In the genomic region with DNA sequence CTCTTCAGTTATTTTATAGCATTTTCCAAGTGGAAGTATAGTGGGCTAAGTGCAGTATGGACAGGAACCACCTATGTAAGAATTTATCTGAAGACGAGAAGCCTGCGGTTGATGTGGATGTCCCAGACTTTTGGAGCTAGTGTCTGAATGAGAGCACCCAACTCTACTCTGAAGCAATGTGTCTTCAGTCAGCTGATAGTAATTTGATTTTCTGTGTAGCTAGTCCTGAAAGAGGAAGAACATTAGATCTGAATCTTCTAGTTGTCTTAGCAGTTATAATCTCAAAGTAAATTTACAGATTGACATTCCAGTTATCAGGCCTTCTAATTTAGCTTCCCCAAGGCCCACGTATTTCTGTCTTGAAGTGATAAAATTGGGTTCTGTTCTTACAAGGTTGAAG, we compare ENCODE assay signal across 10 cellular contexts. TPM values are rescaled to one million over a fixed set of nuclear protein-coding genes. Genes with fewer than 3 reads are reported as not detected.
A peak's percentile ranks its signal among the peaks of the same experiment; 100 is the strongest.
DNase-seq lines count a peak whose midpoint lies in the region; ATAC-seq and TF ChIP-seq lines count a peak whose summit lies in the region.
"Had no signal": no experiment of that assay in that cellular context is flagged by ENCODE, and none has a peak within 500 bp of the region (broad histone marks: within the 10 kb centered on the region; RNA-seq: fewer than 3 reads in every experiment).

No MANE protein-coding gene starts in this region.

- peaks cover 19% of the 10 kb centered on the region for H3K4me1 Mint-ChIP-seq in activated CD4-positive, alpha-beta T cell treated with anti-CD3 and anti-CD28 coated beads, Interleukin-2, amount 10 ng/mL, durations not matched to agents 24 days and 14 days
- peaks cover 18% of the 10 kb centered on the region for H3K4me1 Mint-ChIP-seq in activated CD8-positive, alpha-beta T cell treated with anti-CD3 and anti-CD28 coated beads for 36 hours (ENCODE audit: low read depth)

- POLR2A ChIA-PET in activated CD8-positive, alpha-beta T cell treated with anti-CD3 and anti-CD28 coated beads for 36 hours (lab: Charles Lee), result interaction anchor here (1.0 to 1.1 kb wide), 2 partner anchors 9 to 100 kb away, joined by 4 read pairs; no protein-coding TSS in a partner anchor

- H3K9ac ChIP-seq in iPS-18a (ENCODE audit: low read length) (no peak overlapping the region), stomach smooth muscle (ENCODE audit: low read length in 2 of 2) (no peak overlapping the region)

- intact Hi-C loops in activated CD4-positive, alpha-beta T cell treated with anti-CD3 and anti-CD28 coated beads, Interleukin-2, amount 10 ng/mL, durations not matched to agents 24 days and 14 days (cut with micrococcal nuclease), result loop anchor here (5.0 to 10.0 kb wide), 4 partner anchors 287 to 1535 kb away; partner anchors contain the start of genes ACKR2, EXOSC7, HIGD1A and TMEM42
- intact Hi-C loops in activated CD8-positive, alpha-beta T cell treated with anti-CD3 and anti-CD28 coated beads for 36 hours (cut with micrococcal nuclease), result no loop called here

- CTCF ChIA-PET in activated CD8-positive, alpha-beta T cell treated with anti-CD3 and anti-CD28 coated beads for 36 hours (lab: Charles Lee), result interaction anchor here (0.9 to 1.3 kb wide), 3 partner anchors 16 to 100 kb away, joined by 3 to 4 read pairs (median 3); no protein-coding TSS in a partner anchor

- H3K4me3 Mint-ChIP-seq in activated CD4-positive, alpha-beta T cell treated with anti-CD3 and anti-CD28 coated beads, Interleukin-2, amount 10 ng/mL, durations not matched to agents 24 days and 14 days, result peak overlapping the region; percentile 100
- peak overlapping the region; percentile 99 for H3K4me3 Mint-ChIP-seq in activated CD8-positive, alpha-beta T cell treated with anti-CD3 and anti-CD28 coated beads for 36 hours

- no peaks in the 10 kb centered on the region for H3K9me3 ChIP-seq in iPS-18a (ENCODE audit: control insufficient read depth, low read depth, low read length)
- H3K9me3 ChIP-seq in stomach smooth muscle (ENCODE audit: control insufficient read depth in 2 of 2, low read length in 2 of 2), result no peaks in the 10 kb centered on the region

- H3K36me3 ChIP-seq in iPS-18a (ENCODE audit: control insufficient read depth, low read depth, low read length), result no peaks in the 10 kb centered on the region
- no peaks in the 10 kb centered on the region for H3K36me3 ChIP-seq in stomach smooth muscle (ENCODE audit: control insufficient read depth in 2 of 2, insufficient read depth in 2 of 2, low read length in 2 of 2)

- DNase-seq in activated CD4-positive, alpha-beta T cell treated with anti-CD3 and anti-CD28 coated beads, Interleukin-2, amount 10 ng/mL, durations not matched to agents 24 days and 14 days, result no peak
- DNase-seq in activated CD4-positive, alpha-beta T cell treated with anti-CD3 and anti-CD28 coated beads, Interleukin-2, amount 50 U/mL, for 1 hour, result no peak
- DNase-seq in activated CD8-positive, alpha-beta T cell treated with anti-CD3 and anti-CD28 coated beads for 36 hours, result no peak
- DNase-seq in NCI-H748 treated with DMSO at 0.1 percent for 48 hours (lab: John Stamatoyannopoulos, UW), result no peak
- DNase-seq: NCI-H69; stimulated activated CD4-positive, alpha-beta T cell treated with anti-CD3 and anti-CD28 coated beads, Interleukin-4, amount 100 ng/mL, for 1 hour had no signal

- no peaks in the 10 kb centered on the region for H3K27me3 Mint-ChIP-seq in activated CD4-positive, alpha-beta T cell treated with anti-CD3 and anti-CD28 coated beads, Interleukin-2, amount 10 ng/mL, durations not matched to agents 24 days and 14 days
- no peaks in the 10 kb centered on the region for H3K27me3 Mint-ChIP-seq in activated CD8-positive, alpha-beta T cell treated with anti-CD3 and anti-CD28 coated beads for 36 hours

- no peak for TF ChIP-seq CTCF in activated CD8-positive, alpha-beta T cell treated with anti-CD3 and anti-CD28 coated beads for 36 hours (IDR thresholded peaks at IDR 0.05)

- H3K27me3 ChIP-seq in iPS-18a (ENCODE audit: control insufficient read depth, insufficient read depth, low read length) (no peaks in the 10 kb centered on the region), stomach smooth muscle (ENCODE audit: control insufficient read depth in 1 of 2, insufficient read depth in 2 of 2, low read length in 2 of 2) (no peaks in the 10 kb centered on the region)

- H3K27ac ChIP-seq in iPS-18a (ENCODE audit: low read length), result no peak overlapping the region
- H3K27ac ChIP-seq in stomach smooth muscle (ENCODE audit: low read length), result peak overlapping the region; percentile 7

- H3K9me3 Mint-ChIP-seq in activated CD4-positive, alpha-beta T cell treated with anti-CD3 and anti-CD28 coated beads, Interleukin-2, amount 10 ng/mL, durations not matched to agents 24 days and 14 days, result no peaks in the 10 kb centered on the region
- no peaks in the 10 kb centered on the region for H3K9me3 Mint-ChIP-seq in activated CD8-positive, alpha-beta T cell treated with anti-CD3 and anti-CD28 coated beads for 36 hours

- no peak for ATAC-seq in activated CD8-positive, alpha-beta T cell treated with anti-CD3 and anti-CD28 coated beads for 36 hours
- ATAC-seq in HG03045 (IDR thresholded peaks at IDR 0.05; ENCODE audit: unreplicated experiment), result no peak
- no peak for ATAC-seq in HG03521 (IDR thresholded peaks at IDR 0.05; ENCODE audit: unreplicated experiment)

- H3K4me1 ChIP-seq in iPS-18a (ENCODE audit: control insufficient read depth, low read depth, low read length) (peaks cover 20% of the 10 kb centered on the region), stomach smooth muscle (ENCODE audit: control insufficient read depth, insufficient read depth, low read length) (peaks cover 17% of the 10 kb centered on the region)

- H3K27ac Mint-ChIP-seq in activated CD4-positive, alpha-beta T cell treated with anti-CD3 and anti-CD28 coated beads, Interleukin-2, amount 10 ng/mL, durations not matched to agents 24 days and 14 days, result no peak overlapping the region
- peak overlapping the region; percentile 36 for H3K27ac Mint-ChIP-seq in activated CD8-positive, alpha-beta T cell treated with anti-CD3 and anti-CD28 coated beads for 36 hours

- peaks cover 6% of the 10 kb centered on the region for H3K36me3 Mint-ChIP-seq in activated CD4-positive, alpha-beta T cell treated with anti-CD3 and anti-CD28 coated beads, Interleukin-2, amount 10 ng/mL, durations not matched to agents 24 days and 14 days (ENCODE audit: low read depth)
- peaks cover 5% of the 10 kb centered on the region for H3K36me3 Mint-ChIP-seq in activated CD8-positive, alpha-beta T cell treated with anti-CD3 and anti-CD28 coated beads for 36 hours (ENCODE audit: low read depth)

- H3K4me3 ChIP-seq in iPS-18a (ENCODE audit: low read length), result peak overlapping the region; percentile 89
- peak overlapping the region; percentile 75 to 96 for H3K4me3 ChIP-seq in stomach smooth muscle (ENCODE audit: low read length in 2 of 2)

RNA-seq across cellular contexts. Expression of gene TCAIM, which starts 1.4 kb away (rescaled TPM):
- 14.3 and 14.6 TPM in 2 replicates for total RNA-seq in activated CD4-positive, alpha-beta T cell treated with anti-CD3 and anti-CD28 coated beads, Interleukin-2, amount 10 ng/mL, durations not matched to agents 24 days and 14 days
- total RNA-seq in activated CD8-positive, alpha-beta T cell treated with anti-CD3 and anti-CD28 coated beads for 36 hours, result 10 to 100 TPM; 14.3 to 15.1 TPM
